Comparison of ENCODE assay signal across 10 cellular contexts in the genomic region with DNA sequence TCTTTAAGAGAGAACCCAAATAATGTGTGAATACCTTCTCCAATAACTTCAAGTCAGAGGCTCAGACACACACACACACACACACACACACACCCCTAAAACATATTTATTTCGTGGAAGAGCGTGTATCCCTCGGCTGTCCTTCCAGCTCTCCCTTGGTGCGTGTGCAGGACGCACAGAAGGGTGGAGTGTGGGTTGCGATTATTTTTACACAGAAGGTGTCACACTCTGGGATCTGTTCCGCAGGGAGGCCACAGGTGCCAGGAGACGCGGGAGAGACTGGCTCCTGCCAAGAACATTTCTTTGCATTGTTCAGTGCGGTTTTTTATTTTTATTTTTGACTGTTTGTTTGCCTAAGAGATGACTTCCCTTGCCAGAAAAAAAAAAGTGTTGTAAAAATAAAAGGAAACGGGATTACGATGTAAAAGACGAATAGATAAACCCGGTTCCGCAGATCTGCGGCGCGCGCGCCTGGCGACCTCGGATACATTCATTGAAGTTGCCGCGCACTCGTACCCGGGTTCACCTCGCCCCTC. TPM values are rescaled to one million over a fixed set of nuclear protein-coding genes. Genes with fewer than 3 reads are reported as not detected.
DNase-seq lines count a peak whose midpoint lies in the region; ATAC-seq and TF ChIP-seq lines count a peak whose summit lies in the region.
"Had no signal": no experiment of that assay in that cellular context is flagged by ENCODE, and none has a peak within 500 bp of the region (broad histone marks: within the 10 kb centered on the region; RNA-seq: fewer than 3 reads in every experiment).

No MANE protein-coding gene starts in this region.

- 2 to 5% methylated on average over 27 of the region's 27 CpGs for WGBS in sigmoid colon, 2 donors

- H3K27ac ChIP-seq in parathyroid adenoma (no peak overlapping the region), sigmoid colon (no peak overlapping the region)
- H3K27ac ChIP-seq: 22Rv1, epithelial cell of prostate had no signal

- H3K4me3 ChIP-seq in parathyroid adenoma (ENCODE audit: low read depth, low read length): peak overlapping the region; percentile 18
- no peak overlapping the region for H3K4me3 ChIP-seq in sigmoid colon

- H3K79me2 ChIP-seq in parathyroid adenoma: no peaks in the 10 kb centered on the region

- H3K4me2 ChIP-seq in parathyroid adenoma (ENCODE audit: low read length): peak overlapping the region; percentile 83

- peak overlapping the region; percentile 7 for H2AFZ ChIP-seq in parathyroid adenoma

- ATAC-seq in esophagus mucosa: peak; percentile 27

- no peak for TF ChIP-seq POLR2A in sigmoid colon (IDR thresholded peaks at IDR 0.05)

- H3K9ac ChIP-seq in parathyroid adenoma: no peak overlapping the region

- H3K27me3 ChIP-seq in parathyroid adenoma (ENCODE audit: control insufficient read depth, insufficient read depth, low read length): peaks cover 4% of the 10 kb centered on the region
- H3K27me3 ChIP-seq in sigmoid colon: peaks cover 51 to 100% (median 85%) of the 10 kb centered on the region in 3 donors

- DNase-seq in DMS79 treated with DMSO at 0.1 percent for 48 hours (lab: John Stamatoyannopoulos, UW): peak; percentile 42
- DNase-seq in DMS79 (lab: John Stamatoyannopoulos, UW): no peak
- DNase-seq in NCI-H1417 treated with DMSO at 0.1 percent for 48 hours (lab: John Stamatoyannopoulos, UW): peak; percentile 60
- no peak for DNase-seq in SKM-1 treated with dmso at 0.1 percent for 144 hours (lab: John Stamatoyannopoulos, UW; ENCODE audit: unreplicated experiment)
- DNase-seq in activated effector memory CD4-positive, alpha-beta T cell treated with anti-CD3 and anti-CD28 coated beads, Interleukin-2, amount 50 U/mL, for 16 hours: no peak
- no peak for DNase-seq in sigmoid colon

- H3K36me3 ChIP-seq in parathyroid adenoma (ENCODE audit: control insufficient read depth, insufficient read depth, low read length): no peaks in the 10 kb centered on the region
- H3K36me3 ChIP-seq in sigmoid colon: no peaks in the 10 kb centered on the region

- H3K9me3 ChIP-seq in parathyroid adenoma (ENCODE audit: control insufficient read depth, low read length): peaks cover 3% of the 10 kb centered on the region
- H3K9me3 ChIP-seq in sigmoid colon: no peaks in the 10 kb centered on the region

- no peak for TF ChIP-seq EP300 in sigmoid colon (IDR thresholded peaks at IDR 0.05)

- no peak for TF ChIP-seq CTCF in parathyroid adenoma (IDR thresholded peaks at IDR 0.05)
- TF ChIP-seq CTCF in sigmoid colon (IDR thresholded peaks at IDR 0.05): no peak

- H3K4me1 ChIP-seq in parathyroid adenoma (no peaks in the 10 kb centered on the region), sigmoid colon (peaks cover 0 to 26% (median 23%) of the 10 kb centered on the region in 4 donors)

- intact Hi-C loops in sigmoid colon (cut with DNase I): no loop called here

RNA-seq across cellular contexts. Expression of gene VAX2, which starts 11.9 kb away (rescaled TPM):
- total RNA-seq in esophagus mucosa (0.76 TPM), sigmoid colon (1 to 10 TPM in 1 of 4 donors, under 1 TPM in 1, not detected in 2; 0.83 to 1.8 TPM)
- under 1 TPM in 2 of 3 donors, not detected in 1; 0.07 to 0.60 TPM for polyA plus RNA-seq in sigmoid colon

RNA-seq across cellular contexts. Expression of gene ATP6V1B1, which starts 47.2 kb away (rescaled TPM):
- total RNA-seq in esophagus mucosa: 2.4 TPM
- total RNA-seq in sigmoid colon: 1 to 10 TPM in 1 of 4 donors, under 1 TPM in 1, not detected in 2; 0.66 to 1.9 TPM
- under 1 TPM in 1 of 3 donors, not detected in 2; 0.16 TPM for polyA plus RNA-seq in sigmoid colon

RNA-seq across cellular contexts. Expression of gene CD207, which starts 52.8 kb away (rescaled TPM):
- not detected for total RNA-seq in esophagus mucosa
- under 1 TPM in 2 of 4 donors, not detected in 2; 0.27 to 0.71 TPM for total RNA-seq in sigmoid colon
- polyA plus RNA-seq in sigmoid colon: under 1 TPM in 1 of 3 donors, not detected in 2; 0.06 TPM

Comparison
In these comparisons a context has a peak if more than half of its experiments do, and no peak if none do; other contexts are left out.
1. DNase-seq: peak in DMS79 treated with DMSO at 0.1 percent for 48 hours (single experiment) and NCI-H1417 treated with DMSO at 0.1 percent for 48 hours (single experiment); none in DMS79 (single experiment), SKM-1 treated with dmso at 0.1 percent for 144 hours (single experiment), activated effector memory CD4-positive, alpha-beta T cell treated with anti-CD3 and anti-CD28 coated beads, Interleukin-2, amount 50 U/mL, for 16 hours (single experiment) and sigmoid colon (single experiment).